9 cellular contexts compared by ENCODE assay signal in the genomic region with DNA sequence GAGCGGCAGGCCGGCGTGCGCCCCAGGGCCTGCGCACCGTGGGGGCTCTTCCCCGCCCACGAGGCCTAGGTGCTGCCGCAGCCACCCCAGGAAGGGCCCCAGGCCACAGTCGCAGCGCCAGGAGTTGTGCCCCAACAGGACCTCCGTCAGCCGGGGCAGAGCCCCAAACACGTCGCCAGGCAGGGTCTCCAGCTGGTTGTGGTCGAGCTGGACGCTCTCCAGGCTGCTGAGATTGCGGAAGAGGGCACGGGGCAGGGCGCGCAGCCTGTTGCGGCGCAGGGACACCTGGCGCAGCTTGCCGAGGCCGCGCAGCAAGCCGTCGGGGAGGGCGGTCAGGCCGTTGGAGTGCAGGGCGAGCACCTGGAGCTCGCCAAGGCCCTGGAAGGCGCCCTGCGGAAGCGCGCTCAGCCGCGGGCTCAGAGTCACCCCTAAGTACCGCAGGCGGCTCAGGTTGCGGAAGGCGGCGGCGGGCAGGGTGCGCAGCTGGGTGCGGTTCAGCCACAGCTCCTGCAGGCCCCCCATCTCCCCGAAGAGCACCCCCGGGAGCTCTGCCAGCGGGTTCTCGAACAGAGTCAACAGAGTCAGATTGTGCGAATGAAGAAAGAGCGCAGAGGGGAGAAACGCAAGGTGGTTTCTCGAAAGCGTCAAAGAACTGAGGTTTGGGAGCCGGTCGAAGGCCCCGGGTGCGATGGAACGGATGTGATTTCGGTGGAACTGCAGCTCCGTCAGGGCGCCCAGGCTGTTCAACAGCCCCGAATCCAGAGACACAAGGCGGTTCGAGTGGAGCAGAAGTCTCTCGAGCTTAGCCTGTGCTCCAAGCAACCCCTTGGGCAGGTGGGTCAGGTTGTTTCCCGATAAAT. TPM values are rescaled to one million over a fixed set of nuclear protein-coding genes. Genes with fewer than 3 reads are reported as not detected.
DNase-seq lines count a peak whose midpoint lies in the region; ATAC-seq lines count a peak whose summit lies in the region.
"Had no signal": no experiment of that assay in that cellular context is flagged by ENCODE, and none has a peak within 500 bp of the region (broad histone marks: within the 10 kb centered on the region; RNA-seq: fewer than 3 reads in every experiment).

No MANE protein-coding gene starts in this region.

- H3K27ac ChIP-seq in CD4-positive, alpha-beta memory T cell (ENCODE audit: low read depth, low read length): peak overlapping the region; percentile 35
- H3K27ac ChIP-seq in KOPT-K1 (ENCODE audit: low read depth, low read length, poor library complexity, severe bottlenecking) (peak overlapping the region; percentile 7), mesodermal cell (ENCODE audit: low read depth, low read length, severe bottlenecking) (no peak overlapping the region)

- CTCF ChIA-PET in CD4-positive, alpha-beta memory T cell (lab: Charles Lee; ENCODE audit: partially characterized antibody): interaction anchor here (0.7 to 4.2 kb wide), 5 partner anchors 10 to 81 kb away, joined by 3 to 26 read pairs (median 9); no protein-coding TSS in a partner anchor

- H3K36me3 ChIP-seq in CD4-positive, alpha-beta memory T cell (ENCODE audit: insufficient read depth, low read length): no peaks in the 10 kb centered on the region
- H3K36me3 ChIP-seq in KOPT-K1 (ENCODE audit: insufficient read depth, low read length): no peaks in the 10 kb centered on the region
- H3K36me3 ChIP-seq in mesodermal cell (ENCODE audit: control insufficient read depth, insufficient read depth, low read length): no peaks in the 10 kb centered on the region
- H3K36me3 ChIP-seq in MG63: no peaks in the 10 kb centered on the region; the same call in 1 of the 2 replicates

- peak overlapping the region; percentile 79 to 90 (median 88) for H3K4me3 Mint-ChIP-seq in CD4-positive, alpha-beta memory T cell

- no peaks in the 10 kb centered on the region for H3K27me3 ChIP-seq in CD4-positive, alpha-beta memory T cell (ENCODE audit: insufficient read depth, low read length)
- no peaks in the 10 kb centered on the region for H3K27me3 ChIP-seq in MG63

- H3K36me3 Mint-ChIP-seq in CD4-positive, alpha-beta memory T cell: no peaks in the 10 kb centered on the region

- ATAC-seq in HG03025 (IDR thresholded peaks at IDR 0.05; ENCODE audit: low FRiP score, unreplicated experiment): no peak

- peaks cover 10 to 11% of the 10 kb centered on the region in 2 donors for H3K27me3 Mint-ChIP-seq in CD4-positive, alpha-beta memory T cell

- in situ Hi-C loops in ACHN (cut with HindIII; ENCODE audit: low pct_ligation_motif_present, low pct_unique_long_range_greater_than_20kb, low sequenced_read_pairs): no loop called here

- POLR2A ChIA-PET in CD4-positive, alpha-beta memory T cell (lab: Charles Lee; ENCODE audit: partially characterized antibody): interaction anchor here (0.9 to 2.1 kb wide), 7 partner anchors 10 to 187 kb away, joined by 3 to 7 read pairs (median 4); no protein-coding TSS in a partner anchor

- H3K27ac Mint-ChIP-seq in CD4-positive, alpha-beta memory T cell: peak overlapping the region; percentile 31 to 87 (median 73)

- peaks cover 41% of the 10 kb centered on the region for H3K4me1 ChIP-seq in CD4-positive, alpha-beta memory T cell (ENCODE audit: insufficient read depth, low read length)
- H3K4me1 ChIP-seq in mesodermal cell (ENCODE audit: control insufficient read depth, insufficient read depth, low read length, poor library complexity, severe bottlenecking): peaks cover 21% of the 10 kb centered on the region

- H3K4me1 Mint-ChIP-seq in CD4-positive, alpha-beta memory T cell: peaks cover 18 to 49% (median 40%) of the 10 kb centered on the region in 4 donors

- DNase-seq in CD4-positive, alpha-beta memory T cell: peak; percentile 34 to 46 (median 42)
- DNase-seq in amniotic epithelial cell (ENCODE audit: low read depth) (peak; percentile 27), MG63 (no peak), COLO829 (ENCODE audit: low spot score) (no peak), ACHN (no peak)

- no peaks in the 10 kb centered on the region for H3K9me3 ChIP-seq in CD4-positive, alpha-beta memory T cell (ENCODE audit: control insufficient read depth in 1 of 2, low read length in 2 of 2)
- H3K9me3 ChIP-seq in KOPT-K1 (ENCODE audit: insufficient read depth, low read length, poor library complexity, severe bottlenecking) (no peaks in the 10 kb centered on the region), mesodermal cell (ENCODE audit: control insufficient read depth, low read length) (no peaks in the 10 kb centered on the region), MG63 (no peaks in the 10 kb centered on the region)

- intact Hi-C loops in CD4-positive, alpha-beta memory T cell (cut with micrococcal nuclease): no loop called here

- 10 to 11% methylated on average over 46 to 68 of the region's 69 CpGs for WGBS in mesodermal cell (ENCODE audit: insufficient coverage in 2 of 2), 2 experiments

- peak overlapping the region; percentile 49 to 74 for H3K4me3 ChIP-seq in CD4-positive, alpha-beta memory T cell (ENCODE audit: low read length in 2 of 2)
- H3K4me3 ChIP-seq in mesodermal cell (ENCODE audit: extremely low read depth, insufficient read depth, low read length, poor library complexity, severe bottlenecking) (peak overlapping the region; percentile 5), MG63 (no peak overlapping the region)

- H3K9me3 Mint-ChIP-seq in CD4-positive, alpha-beta memory T cell: no peaks in the 10 kb centered on the region

RNA-seq across cellular contexts. Expression of gene GP5, which starts 1.9 kb away (rescaled TPM):
- 1 to 10 TPM; 3.8 to 4.2 TPM for total RNA-seq in CD4-positive, alpha-beta memory T cell
- 1 to 10 TPM; 1.3 to 1.9 TPM for polyA plus RNA-seq in CD4-positive, alpha-beta memory T cell
- 0.18 TPM for polyA plus RNA-seq in mesodermal cell (2013, experiment 1 of 2)
- not detected for polyA plus RNA-seq in mesodermal cell (2013, experiment 2 of 2)
- not detected in 2 replicates for total RNA-seq in MG63 (2014; rRNA removed; shearing (Covaris generic); ENCODE audit: low replicate concordance)
- total RNA-seq: right cardiac atrium had no signal

RNA-seq across cellular contexts. Expression of gene LRRC15, which starts 27.6 kb away (rescaled TPM):
- total RNA-seq in CD4-positive, alpha-beta memory T cell: not detected
- polyA plus RNA-seq in CD4-positive, alpha-beta memory T cell: not detected
- polyA plus RNA-seq in mesodermal cell (2013, experiment 1 of 2): 0.63 TPM
- polyA plus RNA-seq in mesodermal cell (2013, experiment 2 of 2): 0.56 TPM
- total RNA-seq in MG63 (2014; rRNA removed; shearing (Covaris generic); ENCODE audit: low replicate concordance): 0.07 and 0.49 TPM in 2 replicates

RNA-seq across cellular contexts. Expression of gene CPN2, which starts 46.0 kb away (rescaled TPM):
- not detected for total RNA-seq in CD4-positive, alpha-beta memory T cell
- polyA plus RNA-seq in CD4-positive, alpha-beta memory T cell: not detected
- polyA plus RNA-seq in mesodermal cell (2013, experiment 1 of 2): 0.15 TPM
- not detected for polyA plus RNA-seq in mesodermal cell (2013, experiment 2 of 2)
- total RNA-seq in MG63 (2014; rRNA removed; shearing (Covaris generic); ENCODE audit: low replicate concordance): not detected in 2 replicates
- total RNA-seq: right cardiac atrium had no signal

Comparison
In these comparisons a context has a peak if more than half of its experiments do, and no peak if none do; other contexts are left out.
1. DNase-seq: peak in CD4-positive, alpha-beta memory T cell (5 of 5) and amniotic epithelial cell (single experiment); none in MG63 (single experiment), COLO829 (single experiment) and ACHN (single experiment).